In genomic region chr5:5373351-5374033, GRCh38 we compare ENCODE assay signal across 19 cellular contexts. TPM values are rescaled to one million over a fixed set of nuclear protein-coding genes. Genes with fewer than 3 reads are reported as not detected.
DNase-seq lines count a peak whose midpoint lies in the region; ATAC-seq, FAIRE-seq and TF ChIP-seq lines count a peak whose summit lies in the region.
"Had no signal": no experiment of that assay in that cellular context is flagged by ENCODE, and none has a peak within 500 bp of the region (broad histone marks: within the 10 kb centered on the region; RNA-seq: fewer than 3 reads in every experiment).

No MANE protein-coding gene starts in this region.

- peaks cover 13% of the 10 kb centered on the region; the same call in 1 of the 2 replicates for H3K4me1 ChIP-seq in GM23248 (ENCODE audit: insufficient read depth)
- no peaks in the 10 kb centered on the region for H3K4me1 ChIP-seq in tibial artery
- H3K4me1 ChIP-seq in HepG2 (ENCODE audit: insufficient read depth, low read length) = peaks cover 26% of the 10 kb centered on the region
- H3K4me1 ChIP-seq: Peyer's patch, stomach had no signal

- FAIRE-seq in HepG2 (lab: Jason Lieb, UNC) = no peak
- FAIRE-seq: D721Med, G401.6, GM12892 had no signal

- POLR2A ChIA-PET in HepG2 (lab: Yijun Ruan, JAX) = no interaction called here

- no peak for TF ChIP-seq POLR2A in HepG2 (IDR thresholded peaks at IDR 0.05; ENCODE audit: insufficient read depth in 1 of 2, low read depth in 2 of 2, low read length in 2 of 2)

- in situ Hi-C loops in GM23248 (cut with MboI) = no loop called here
- in situ Hi-C loops in brain microvascular endothelial cell (cut with HindIII; ENCODE audit: low pct_ligation_motif_present, low sequenced_read_pairs) = no loop called here
- in situ Hi-C loops in HepG2 (cut with HindIII; ENCODE audit: extremely low pct_ligation_motif_present, low pct_unique_long_range_greater_than_20kb) = no loop called here

- no peak for TF ChIP-seq CTCF in brain microvascular endothelial cell (IDR thresholded peaks at IDR 0.05; ENCODE audit: low read depth, low read length, missing control alignments)
- TF ChIP-seq CTCF in tibial artery (IDR thresholded peaks at IDR 0.05) = no peak
- TF ChIP-seq CTCF in HepG2 (CRISPR knock-in tag; IDR thresholded peaks at IDR 0.05) = no peak

- H3K27me3 ChIP-seq in GM23248 (replicated peaks; ENCODE audit: insufficient read depth) = 0 out of 2 replicates have a peak, but pooled peaks cover 4% of the 10 kb centered on the region
- no peaks in the 10 kb centered on the region for H3K27me3 ChIP-seq in brain microvascular endothelial cell (replicated peaks)
- no peaks in the 10 kb centered on the region for H3K27me3 ChIP-seq in tibial artery
- H3K27me3 ChIP-seq in HepG2 (ENCODE audit: control insufficient read depth in 1 of 2, insufficient read depth in 2 of 2, low read length in 2 of 2) = no peaks in the 10 kb centered on the region
- H3K27me3 ChIP-seq: Peyer's patch, stomach had no signal

- H3F3A ChIP-seq in GM23248 (ENCODE audit: insufficient read depth) = peaks cover 8% of the 10 kb centered on the region; the same call in 1 of the 2 replicates

- H3K36me3 ChIP-seq in GM23248 (ENCODE audit: low read depth) = no peaks in the 10 kb centered on the region
- H3K36me3 ChIP-seq in brain microvascular endothelial cell (replicated peaks) = no peaks in the 10 kb centered on the region
- H3K36me3 ChIP-seq in tibial artery = no peaks in the 10 kb centered on the region
- no peaks in the 10 kb centered on the region for H3K36me3 ChIP-seq in HepG2 (replicated peaks in 1 of 2; ENCODE audit: control insufficient read depth in 1 of 2, insufficient read depth in 2 of 2, low read length in 2 of 2)
- H3K36me3 ChIP-seq: Peyer's patch, stomach had no signal

- H3K4me3 ChIP-seq in GM23248 (no peak overlapping the region), brain microvascular endothelial cell (ENCODE audit: low read depth, low read length) (no peak overlapping the region), tibial artery (no peak overlapping the region), HepG2 (replicated peaks in 1 of 3; ENCODE audit: insufficient read depth in 1 of 3, low read depth in 2 of 3, low read length in 3 of 3) (no peak overlapping the region)
- H3K4me3 ChIP-seq: Peyer's patch, stomach had no signal

- TF ChIP-seq EP300 in HepG2 (IDR thresholded peaks at IDR 0.05; ENCODE audit: low read depth in 2 of 2, low read length in 2 of 2) (no peak), HepG2 (CRISPR knock-in tag; IDR thresholded peaks at IDR 0.05; ENCODE audit: borderline replicate concordance) (no peak)

- H3K79me2 ChIP-seq in GM23248 (ENCODE audit: insufficient read depth) (no peaks in the 10 kb centered on the region), HepG2 (ENCODE audit: insufficient read depth, low read length) (no peaks in the 10 kb centered on the region)

- no peak overlapping the region for H3K9ac ChIP-seq in GM23248
- no peak overlapping the region for H3K9ac ChIP-seq in HepG2 (ENCODE audit: insufficient read depth, low read depth, low read length)

- TF ChIP-seq RAD21 in HepG2 (CRISPR knock-in tag; IDR thresholded peaks at IDR 0.05) = no peak

- CTCF ChIA-PET in HepG2 (lab: Yijun Ruan, JAX; ENCODE audit: low intra/inter-chr PET ratio, low total read pairs) = no interaction called here

- H3K27ac ChIP-seq in GM23248 (no peak overlapping the region), brain microvascular endothelial cell (peak overlapping the region; percentile 45), tibial artery (no peak overlapping the region), HepG2 (ENCODE audit: extremely low read length, insufficient read depth, low read length) (no peak overlapping the region)
- H3K27ac ChIP-seq: Peyer's patch, stomach had no signal

- H2AFZ ChIP-seq in GM23248 = no peak overlapping the region
- no peak overlapping the region for H2AFZ ChIP-seq in HepG2 (ENCODE audit: low read length)

- BruUV-seq in HepG2 (replicated peaks; lab: Mats Ljungman, UMichigan) = no TSS peak

- no peaks in the 10 kb centered on the region for H3K9me2 ChIP-seq in GM23248 (ENCODE audit: insufficient read depth)

- no peak for ATAC-seq in HepG2

- intact Hi-C loops in tibial artery (cut with DNase I; ENCODE audit: low total_unique reads) = no loop called here
- intact Hi-C loops in HepG2 (cut with micrococcal nuclease; ENCODE audit: unreplicated experiment) = no loop called here

- no peak overlapping the region for H3K4me2 ChIP-seq in GM23248 (ENCODE audit: unreplicated experiment)
- no peak overlapping the region for H3K4me2 ChIP-seq in HepG2 (ENCODE audit: low read depth, low read length)

- H3K9me3 ChIP-seq in GM23248 (ENCODE audit: low read depth) (no peaks in the 10 kb centered on the region), tibial artery (no peaks in the 10 kb centered on the region), HepG2 (ENCODE audit: low read length) (0 out of 2 replicates have a peak, but pooled peaks cover 4% of the 10 kb centered on the region)
- H3K9me3 ChIP-seq: Peyer's patch, stomach had no signal

- DNase-seq in GM23248 (peak; percentile 15), brain microvascular endothelial cell (peak; percentile 27), myocyte (ENCODE audit: low read depth) (peak; percentile 50), tibial artery (peak; percentile 57 to 70), DMS 273 (lab: John Stamatoyannopoulos, UW; ENCODE audit: unreplicated experiment) (no peak), HepG2 (ENCODE audit: low spot score) (no peak), amygdala (lab: John Stamatoyannopoulos, UW) (no peak), Ammon's horn (ENCODE audit: low spot score) (no peak)
- DNase-seq: activated CD4-positive, alpha-beta T cell treated with anti-CD3 and anti-CD28 coated beads, Interleukin-2, amount 10 ng/mL, durations not matched to agents 24 days and 14 days; activated gamma-delta T cell treated with Interleukin-2 at 50 U/mL for 16 hours; NCI-H1436; NCI-H2171 treated with DMSO at 0.1 percent for 48 hours; NCI-H748 treated with DMSO at 0.1 percent for 48 hours; Peyer's patch; stimulated activated CD4-positive, alpha-beta T cell treated with anti-CD3 and anti-CD28 coated beads, Interleukin-1b, Interleukin-23, amount 100 ng/mL, for 48 hours; stomach had no signal

- 11 to 18% methylated on average over 2 of the region's 2 CpGs for WGBS in GM23248 (ENCODE audit: low coverage in 1 of 2, low lambda C conversion rate in 2 of 2, missing lambda C conversion rate in 2 of 2), 2 experiments
- WGBS in HepG2 (ENCODE audit: low lambda C conversion rate) = 97% methylated on average over 2 of the region's 2 CpGs

- H4K20me1 ChIP-seq in GM23248 (ENCODE audit: insufficient read depth) = no peaks in the 10 kb centered on the region
- H4K20me1 ChIP-seq in HepG2 (ENCODE audit: insufficient read depth, low read length) = no peaks in the 10 kb centered on the region

TF ChIP-seq in HepG2, 621 proteins besides CTCF, POLR2A, EP300 and RAD21 (continues in another document):
- TF ChIP-seq HMGA1 (CRISPR knock-in tag; conservative IDR thresholded peaks at IDR 0.05) (no peak), SIN3A (IDR thresholded peaks at IDR 0.05; ENCODE audit: borderline replicate concordance, low read depth, low read length) (no peak), ZNF510 (CRISPR knock-in tag; IDR thresholded peaks at IDR 0.05; ENCODE audit: low read depth) (no peak), ZC3H4 (CRISPR knock-in tag; IDR thresholded peaks at IDR 0.05; ENCODE audit: borderline replicate concordance) (no peak), PBX2 (CRISPR knock-in tag; IDR thresholded peaks at IDR 0.05) (no peak), ZSCAN20 (CRISPR knock-in tag; IDR thresholded peaks at IDR 0.05; ENCODE audit: borderline replicate concordance) (no peak), ELF3 (CRISPR knock-in tag; IDR thresholded peaks at IDR 0.05) (no peak), TAF1 (CRISPR knock-in tag; IDR thresholded peaks at IDR 0.05) (no peak), ZNF619 (CRISPR knock-in tag; IDR thresholded peaks at IDR 0.05) (no peak)

RNA-seq across cellular contexts. Expression of gene ICE1, which starts 49.0 kb away (rescaled TPM):
- total RNA-seq in GM23248 (2014; rRNA removed; shearing (Covaris generic)) = 13.4 and 17.0 TPM in 2 replicates
- polyA plus RNA-seq in GM23248 (2016; fragmentation: Nextera tagmentation; extraction: Ambion mirVana) (10.8 and 12.2 TPM in 2 replicates), HepG2 (2011; rRNA removed) (9.0 and 9.1 TPM in 2 replicates)
- total RNA-seq in myocyte (27.2 and 29.4 TPM in 2 replicates), HepG2 (2016; rRNA removed; fragmentation: Illumina TruSeq; extraction: Trizol) (27.6 and 35.2 TPM in 2 replicates)
- polyA plus RNA-seq in myocyte (2012) = 9.7 TPM
- total RNA-seq in HepG2 (2016; cell fraction: cytosol; rRNA removed; fragmentation: Illumina TruSeq; extraction: Trizol; ENCODE audit: low read depth) = 4.0 and 4.2 TPM in 2 replicates
- 25.8 and 33.2 TPM in 2 replicates for total RNA-seq in HepG2 (2016; cell fraction: insoluble cytoplasmic fraction; rRNA removed; fragmentation: Illumina TruSeq; extraction: Trizol)
- total RNA-seq in HepG2 (2016; cell fraction: membrane; rRNA removed; fragmentation: Illumina TruSeq; extraction: Trizol) = 8.7 and 9.3 TPM in 2 replicates
- 47.9 and 48.8 TPM in 2 replicates for total RNA-seq in HepG2 (2016; cell fraction: nucleus; rRNA removed; fragmentation: Illumina TruSeq; extraction: Trizol)
- polyA plus RNA-seq in HepG2 (2011; cell fraction: cytosol; rRNA removed) = 4.8 and 6.7 TPM in 2 replicates
- polyA plus RNA-seq in HepG2 (2011; cell fraction: nucleus; rRNA removed) = 12.3 and 13.3 TPM in 2 replicates
- 11.6 and 12.6 TPM in 2 replicates for polyA plus RNA-seq in HepG2 (2012)
- 1.4 and 1.5 TPM in 2 replicates for polyA plus RNA-seq in HepG2 (2016; cell fraction: cytosol; fragmentation: Illumina TruSeq; extraction: Trizol; ENCODE audit: low read depth)
- polyA plus RNA-seq in HepG2 (2016; cell fraction: insoluble cytoplasmic fraction; fragmentation: Illumina TruSeq; extraction: Trizol; ENCODE audit: low read depth) = 18.9 and 19.2 TPM in 2 replicates
- 2.9 and 3.0 TPM in 2 replicates for polyA plus RNA-seq in HepG2 (2016; cell fraction: membrane; fragmentation: Illumina TruSeq; extraction: Trizol; ENCODE audit: low read depth)
- polyA plus RNA-seq in HepG2 (2016; cell fraction: nucleus; fragmentation: Illumina TruSeq; extraction: Trizol; ENCODE audit: insufficient read depth, low read depth) = 30.7 and 30.8 TPM in 2 replicates
- 24.3 and 86.6 TPM in 2 replicates for polyA minus RNA-seq in HepG2 (2011; rRNA and poly(A)+ RNA removed; ENCODE audit: low replicate concordance)
- 14.2 and 14.7 TPM in 2 replicates for polyA minus RNA-seq in HepG2 (2011; cell fraction: cytosol; rRNA and poly(A)+ RNA removed)
- polyA minus RNA-seq in HepG2 (2011; cell fraction: nucleus; rRNA and poly(A)+ RNA removed) = 91.9 and 94.2 TPM in 2 replicates

Comparison
In these comparisons a context has a peak if more than half of its experiments do, and no peak if none do; other contexts are left out.
1. DNase-seq: peak in GM23248 (single experiment), brain microvascular endothelial cell (single experiment), myocyte (single experiment) and tibial artery (2 of 2); none in DMS 273 (single experiment), HepG2 (single experiment), amygdala (0 of 56) and Ammon's horn (single experiment).